23 cellular contexts compared by ENCODE assay signal in genomic region chr3:156974931-156975330, GRCh38.
"Had no signal": no experiment of that assay in that cellular context is flagged by ENCODE, and none has a peak within 500 bp of the region (broad histone marks: within the 10 kb centered on the region; RNA-seq: fewer than 3 reads in every experiment).

No MANE protein-coding gene starts in this region.

- H3K4me1 ChIP-seq: heart left ventricle, suprapubic skin had no signal

- H3K27me3 Mint-ChIP-seq: progenitor cell of endocrine pancreas, type B pancreatic cell had no signal

- H3K27me3 ChIP-seq: foreskin keratinocyte, heart left ventricle, ovary, suprapubic skin, thyroid gland had no signal

- H3K9me3 Mint-ChIP-seq: mesothelial cell of epicardium, natural killer cell, neural crest cell, type B pancreatic cell had no signal

- H3K4me2 ChIP-seq: smooth muscle cell had no signal

- H3K9me3 ChIP-seq: heart left ventricle, ovary, suprapubic skin, thyroid gland had no signal

- H3K27ac ChIP-seq: coronary artery, heart left ventricle, ovary, suprapubic skin, thyroid gland had no signal

- FAIRE-seq: endothelial cell of umbilical vein, urothelium cell line had no signal

- DNase-seq: effector CD4-positive, alpha-beta T cell; endodermal cell; erythroblast; foreskin keratinocyte; heart left ventricle; hippocampal formation; left colon; natural killer cell; nucleus accumbens; ovary; right cardiac atrium; stimulated activated CD4-positive, alpha-beta T cell treated with anti-CD3 and anti-CD28 coated beads, Interleukin-2, amount 100 ng/mL, for 48 hours; stimulated activated naive CD8-positive, alpha-beta T cell treated with anti-CD3 and anti-CD28 coated beads, Interleukin-15, Interleukin-2, amounts not matched to agents 100 U/mL and 50 U/mL, for 24 hours; thyroid gland had no signal

- H3K4me3 ChIP-seq: coronary artery, heart left ventricle, ovary, smooth muscle cell, suprapubic skin, thyroid gland had no signal

- H3K36me3 Mint-ChIP-seq: mesothelial cell of epicardium, natural killer cell, type B pancreatic cell had no signal

- H3K27ac Mint-ChIP-seq: endodermal cell, mesothelial cell of epicardium, natural killer cell, progenitor cell of endocrine pancreas, type B pancreatic cell had no signal

- H3K4me3 Mint-ChIP-seq: endodermal cell, mesothelial cell of epicardium, natural killer cell, neural crest cell, type B pancreatic cell had no signal

- ATAC-seq: foreskin keratinocyte; heart left ventricle; left colon; right cardiac atrium; stimulated activated naive CD8-positive, alpha-beta T cell treated with anti-CD3 and anti-CD28 coated beads, Interleukin-15, Interleukin-2, amounts not matched to agents 100 U/mL and 50 U/mL, for 24 hours had no signal

- H3K36me3 ChIP-seq: heart left ventricle, ovary, suprapubic skin, thyroid gland had no signal
